ENCODE assay signal across 8 cellular contexts in genomic region chr19:5686326-5686646, GRCh38.
DNase-seq lines count a peak whose midpoint lies in the region; ATAC-seq and TF ChIP-seq lines count a peak whose summit lies in the region.

No MANE protein-coding gene starts in this region.

- H3K36me3 Mint-ChIP-seq in nephron progenitor cell (ENCODE audit: low read depth): peaks cover 6% of the 10 kb centered on the region

- peak overlapping the region; percentile 76 for H3K4me3 ChIP-seq in BLaER1
- peak overlapping the region; percentile 68 to 71 for H3K4me3 ChIP-seq in duodenal mucosa (ENCODE audit: low read depth in 1 of 2, low read length in 2 of 2)

- ATAC-seq in GM21381 (IDR thresholded peaks at IDR 0.05; ENCODE audit: unreplicated experiment): no peak

- H3K9me3 Mint-ChIP-seq in nephron progenitor cell: peaks cover 3% of the 10 kb centered on the region

- H3K4me1 ChIP-seq in BLaER1: peaks cover 24% of the 10 kb centered on the region
- peaks cover 2 to 4% of the 10 kb centered on the region in 2 donors for H3K4me1 ChIP-seq in duodenal mucosa (ENCODE audit: control insufficient read depth in 1 of 2, insufficient read depth in 2 of 2, low read length in 2 of 2)

- H3K27me3 Mint-ChIP-seq in nephron progenitor cell (ENCODE audit: low read depth, poor library complexity): peaks cover 9% of the 10 kb centered on the region

- no peak for TF ChIP-seq CTCF in nephron progenitor cell (IDR thresholded peaks at IDR 0.05)

- peak overlapping the region; percentile 79 for H3K4me3 Mint-ChIP-seq in nephron progenitor cell

- peaks cover 28% of the 10 kb centered on the region for H3K4me1 Mint-ChIP-seq in nephron progenitor cell

- H4K20me1 ChIP-seq in BLaER1: peaks cover 11% of the 10 kb centered on the region

- DNase-seq in nephron progenitor cell: no peak
- no peak for DNase-seq in NCI-H82 (lab: John Stamatoyannopoulos, UW)
- no peak for DNase-seq in NCI-H146 (lab: John Stamatoyannopoulos, UW)
- no peak for DNase-seq in DMS 273 (lab: John Stamatoyannopoulos, UW; ENCODE audit: unreplicated experiment)

- H3K9me3 ChIP-seq in BLaER1 (no peaks in the 10 kb centered on the region), KOPT-K1 (ENCODE audit: insufficient read depth, low read length, poor library complexity, severe bottlenecking) (no peaks in the 10 kb centered on the region), duodenal mucosa (ENCODE audit: control insufficient read depth in 1 of 2, low read length in 2 of 2) (no peaks in the 10 kb centered on the region)

- H3K9ac ChIP-seq in BLaER1: peak overlapping the region; percentile 77
- peak overlapping the region in 1 of 2 donors; percentile 48 for H3K9ac ChIP-seq in duodenal mucosa (ENCODE audit: low read depth in 1 of 2, low read length in 2 of 2)

- H3K27me3 ChIP-seq in BLaER1 (no peaks in the 10 kb centered on the region), duodenal mucosa (ENCODE audit: control insufficient read depth in 1 of 2, insufficient read depth in 2 of 2, low read length in 2 of 2) (peaks cover 0 to 3% of the 10 kb centered on the region in 2 donors)

- H3K27ac ChIP-seq in BLaER1 (peak overlapping the region; percentile 72), KOPT-K1 (ENCODE audit: low read depth, low read length, poor library complexity, severe bottlenecking) (peak overlapping the region; percentile 43), duodenal mucosa (ENCODE audit: low read depth, low read length) (no peak overlapping the region)

- H3K36me3 ChIP-seq in BLaER1: 0 out of 2 replicates have a peak, but pooled peaks cover under 1% of the 10 kb centered on the region
- H3K36me3 ChIP-seq in KOPT-K1 (ENCODE audit: insufficient read depth, low read length): peaks cover 6% of the 10 kb centered on the region
- H3K36me3 ChIP-seq in duodenal mucosa (ENCODE audit: control insufficient read depth in 1 of 2, insufficient read depth in 2 of 2, low read length in 2 of 2): no peaks in the 10 kb centered on the region

- H3K27ac Mint-ChIP-seq in nephron progenitor cell: no peak overlapping the region

- peak overlapping the region; percentile 93 for H3K4me2 ChIP-seq in BLaER1
